ENCODE assay signal across 8 cellular contexts in genomic region chr1:148900026-148900425, GRCh38. TPM values are rescaled to one million over a fixed set of nuclear protein-coding genes. Genes with fewer than 3 reads are reported as not detected.
DNase-seq lines count a peak whose midpoint lies in the region; ATAC-seq and TF ChIP-seq lines count a peak whose summit lies in the region.
"Not testable (repeated sequence)": the region's sequence is repeated elsewhere in the genome, so short reads cannot be mapped to it uniquely, and the experiment has no call there.

No MANE protein-coding gene starts in this region.

- H3K27me3 Mint-ChIP-seq in activated T-cell treated with anti-CD3 and anti-CD28 coated beads, Interleukin-2, amount 50 U/mL, for 72 hours (ENCODE audit: low read depth); naive B cell: not testable (repeated sequence)

- not testable (repeated sequence) for H3K4me3 ChIP-seq in body of pancreas; aorta (ENCODE audit: low read length in 2 of 2)

- intact Hi-C loops in body of pancreas (cut with DNase I); Right ventricle myocardium inferior (cut with DNase I); left colon (cut with DNase I, micrococcal nuclease); sciatic nerve (cut with DNase I); aorta (cut with DNase I): not testable (repeated sequence)

- H3K36me3 Mint-ChIP-seq in activated T-cell treated with anti-CD3 and anti-CD28 coated beads, Interleukin-2, amount 50 U/mL, for 72 hours (ENCODE audit: insufficient read depth in 2 of 2); naive B cell: not testable (repeated sequence)

- not testable (repeated sequence) for H3K27me3 ChIP-seq in body of pancreas; aorta (ENCODE audit: control insufficient read depth in 1 of 2, insufficient read depth in 2 of 2, low read length in 1 of 2)

- not testable (repeated sequence) for H3K9me3 ChIP-seq in body of pancreas; aorta (ENCODE audit: control insufficient read depth, low read length)

- not testable (repeated sequence) for H3K27ac Mint-ChIP-seq in activated T-cell treated with anti-CD3 and anti-CD28 coated beads, Interleukin-2, amount 50 U/mL, for 72 hours; naive B cell

- not testable (repeated sequence) for H3K4me1 ChIP-seq in body of pancreas; aorta (ENCODE audit: control insufficient read depth in 1 of 2, insufficient read depth in 2 of 2, low read length in 2 of 2)

- not testable (repeated sequence) for H3K9me3 Mint-ChIP-seq in activated T-cell treated with anti-CD3 and anti-CD28 coated beads, Interleukin-2, amount 50 U/mL, for 72 hours; naive B cell

- WGBS in body of pancreas, 2 donors: no CpG with 5 or more reads among the region's 5 CpGs
- no CpG with 5 or more reads among the region's 5 CpGs for WGBS in aorta, 2 donors

- ATAC-seq in SK-N-SH treated with all-trans-retinoic acid at 6 μM for 48 hours: peak; percentile 71
- ATAC-seq in activated T-cell treated with anti-CD3 and anti-CD28 coated beads, Interleukin-2, amount 50 U/mL, for 72 hours (replicated peaks in 1 of 2): peak; percentile 23 to 70
- ATAC-seq in body of pancreas: peak; percentile 39
- ATAC-seq in Right ventricle myocardium inferior: peak; percentile 74
- ATAC-seq in left colon: peak; percentile 37
- peak; percentile 28 to 48 for ATAC-seq in naive B cell (ENCODE audit: low read depth in 2 of 2)
- peak; percentile 40 for ATAC-seq in sciatic nerve
- ATAC-seq in aorta (ENCODE audit: low FRiP score): peak; percentile 76

- H3K4me1 Mint-ChIP-seq in activated T-cell treated with anti-CD3 and anti-CD28 coated beads, Interleukin-2, amount 50 U/mL, for 72 hours (ENCODE audit: low read depth); naive B cell: not testable (repeated sequence)

- not testable (repeated sequence) for H3K4me3 Mint-ChIP-seq in activated T-cell treated with anti-CD3 and anti-CD28 coated beads, Interleukin-2, amount 50 U/mL, for 72 hours; naive B cell

- not testable (repeated sequence) for H3K27ac ChIP-seq in body of pancreas; aorta (ENCODE audit: low read depth in 1 of 2, low read length in 2 of 2)

- not testable (repeated sequence) for TF ChIP-seq CTCF in body of pancreas (IDR thresholded peaks at IDR 0.05)

- not testable (repeated sequence) for H3K36me3 ChIP-seq in body of pancreas (replicated peaks in 1 of 2; ENCODE audit: insufficient read depth in 1 of 2, low read depth in 2 of 2); aorta (ENCODE audit: control insufficient read depth in 1 of 2, insufficient read depth in 2 of 2, low read length in 1 of 2)

- not testable (repeated sequence) for TF ChIP-seq POLR2A in body of pancreas (IDR thresholded peaks at IDR 0.05)

- DNase-seq in activated T-cell treated with anti-CD3 and anti-CD28 coated beads, Interleukin-2, amount 50 U/mL, for 72 hours; body of pancreas; Right ventricle myocardium inferior (ENCODE audit: missing footprints); left colon; naive B cell; sciatic nerve (ENCODE audit: low spot score); aorta: not testable (repeated sequence)

RNA-seq across cellular contexts. Expression of gene PDE4DIP, which starts 55.8 kb away (rescaled TPM):
- total RNA-seq in activated T-cell treated with anti-CD3 and anti-CD28 coated beads, Interleukin-2, amount 50 U/mL, for 72 hours: 10 to 100 TPM; 55.7 to 63.8 TPM
- 10 to 100 TPM; 36.6 to 49.8 TPM for total RNA-seq in body of pancreas
- 1,846 TPM for total RNA-seq in Right ventricle myocardium inferior
- total RNA-seq in left colon: 10 to 100 TPM; 50.6 to 74.1 TPM
- 10 to 100 TPM; 13.4 to 52.6 (median 35.6) TPM for polyA plus RNA-seq in naive B cell (ENCODE audit: low read depth in 6 of 6)
- 121 TPM for total RNA-seq in sciatic nerve
- 100 to 1,000 TPM; 168 to 339 TPM for total RNA-seq in aorta
- 100 to 1,000 TPM in 1 of 2 donors, 10 to 100 TPM in 1; 70.7 to 107 TPM for polyA plus RNA-seq in aorta
